ENCODE assay signal across 21 cellular contexts in the genomic region with DNA sequence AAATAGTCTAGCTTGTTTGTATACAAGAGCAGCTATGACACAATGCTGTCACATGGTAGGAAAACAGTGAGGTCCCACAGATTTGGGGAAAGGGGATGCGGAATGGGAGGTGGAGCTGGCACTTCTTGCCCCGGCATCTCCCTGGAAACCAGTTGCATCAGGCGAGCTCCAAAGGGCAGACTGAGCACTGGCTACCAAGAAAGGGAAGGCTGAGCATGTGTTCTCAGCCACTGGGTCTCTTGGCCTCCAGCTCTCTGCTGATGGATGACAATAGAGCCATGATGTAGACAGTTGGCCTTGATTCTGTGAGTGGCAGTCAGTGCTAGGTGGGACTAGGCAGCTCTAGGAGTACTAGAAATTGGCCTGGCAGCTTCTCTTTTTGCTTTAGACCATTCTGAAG.
DNase-seq lines count a peak whose midpoint lies in the region; ATAC-seq and TF ChIP-seq lines count a peak whose summit lies in the region.
"Had no signal": no experiment of that assay in that cellular context is flagged by ENCODE, and none has a peak within 500 bp of the region (broad histone marks: within the 10 kb centered on the region; RNA-seq: fewer than 3 reads in every experiment).

No MANE protein-coding gene starts in this region.

- peaks cover 11% of the 10 kb centered on the region for H4K20me1 ChIP-seq in neural progenitor cell (ENCODE audit: low read depth)

- TF ChIP-seq CTCF in VCaP (conservative IDR thresholded peaks at IDR 0.05) (no peak), endothelial cell (IDR thresholded peaks at IDR 0.05; ENCODE audit: unreplicated experiment) (no peak), neural progenitor cell (IDR thresholded peaks at IDR 0.05) (no peak)

- peaks cover 36% of the 10 kb centered on the region for H3F3A ChIP-seq in neural progenitor cell (ENCODE audit: low read depth)

- H3K36me3 Mint-ChIP-seq in endothelial cell (ENCODE audit: low read depth, unreplicated experiment) (peaks cover 28% of the 10 kb centered on the region), neural progenitor cell (no peaks in the 10 kb centered on the region)
- H3K36me3 Mint-ChIP-seq: stimulated activated naive B cell treated with anti-CD40 and anti-IgM and Interleukin-4, amounts not matched to agents 10 μg/mL and 1 μg/mL and 100 μg/mL, for 72 hours had no signal

- H3K27me3 ChIP-seq in neural progenitor cell, result peaks cover 37% of the 10 kb centered on the region
- H3K27me3 ChIP-seq: gastroesophageal sphincter, right lobe of liver had no signal

- DNase-seq in endothelial cell (ENCODE audit: low spot score), result no peak
- DNase-seq in neural progenitor cell (ENCODE audit: low spot score), result peak; percentile 17
- DNase-seq in GOT3 (lab: John Stamatoyannopoulos, UW), result no peak
- DNase-seq in NCI-H2029 (lab: John Stamatoyannopoulos, UW), result no peak
- no peak for DNase-seq in SIG-M5 treated with dmso at 0.1 percent for 504 hours (lab: John Stamatoyannopoulos, UW; ENCODE audit: unreplicated experiment)
- DNase-seq: activated CD8-positive, alpha-beta T cell treated with anti-CD3 and anti-CD28 coated beads for 36 hours; amniotic stem cell; cerebellar nuclear complex; effector CD4-positive, alpha-beta T cell; NCI-H1105 treated with DMSO at 0.1 percent for 48 hours; NCI-H510A treated with DMSO at 0.1 percent for 48 hours; right lobe of liver; stimulated activated naive B cell treated with anti-CD40 and anti-IgM and Interleukin-4, amounts not matched to agents 10 μg/mL and 1 μg/mL and 100 μg/mL, for 72 hours had no signal

- H3K9ac ChIP-seq in neural progenitor cell, result no peak overlapping the region

- no peaks in the 10 kb centered on the region for H3K9me3 ChIP-seq in neural progenitor cell (ENCODE audit: low read depth)
- H3K9me3 ChIP-seq: gastroesophageal sphincter, neutrophil, right lobe of liver had no signal

- H3K79me2 ChIP-seq in neural progenitor cell (ENCODE audit: low read depth), result peaks cover 4% of the 10 kb centered on the region

- peaks cover 64% of the 10 kb centered on the region for H3K4me1 Mint-ChIP-seq in endothelial cell (ENCODE audit: unreplicated experiment)
- H3K4me1 Mint-ChIP-seq in neural progenitor cell, result peaks cover 23% of the 10 kb centered on the region

- no peak overlapping the region for H2AFZ ChIP-seq in neural progenitor cell (replicated peaks)

- peak overlapping the region; percentile 18; the same call in 1 of the 2 replicates for H3K27ac ChIP-seq in VCaP
- H3K27ac ChIP-seq in neural progenitor cell, result no peak overlapping the region
- peak overlapping the region; percentile 99 for H3K27ac ChIP-seq in temporal lobe (ENCODE audit: low read depth, low read length)
- H3K27ac ChIP-seq: neutrophil, right lobe of liver, SK-N-MC had no signal

- H3K4me2 ChIP-seq in neural progenitor cell, result no peak overlapping the region

- H3K4me3 Mint-ChIP-seq in endothelial cell (ENCODE audit: unreplicated experiment) (no peak overlapping the region), neural progenitor cell (no peak overlapping the region)
- H3K4me3 Mint-ChIP-seq: activated CD8-positive, alpha-beta T cell treated with anti-CD3 and anti-CD28 coated beads for 36 hours; stimulated activated naive B cell treated with anti-CD40 and anti-IgM and Interleukin-4, amounts not matched to agents 10 μg/mL and 1 μg/mL and 100 μg/mL, for 72 hours; type B pancreatic cell had no signal

- ATAC-seq in HG03521 (IDR thresholded peaks at IDR 0.05; ENCODE audit: unreplicated experiment), result no peak
- ATAC-seq: activated CD8-positive, alpha-beta T cell treated with anti-CD3 and anti-CD28 coated beads for 36 hours; esophagus mucosa; gastroesophageal sphincter; right lobe of liver; stimulated activated naive B cell treated with anti-CD40 and anti-IgM and Interleukin-4, amounts not matched to agents 10 μg/mL and 1 μg/mL and 100 μg/mL, for 72 hours had no signal

- H3K4me1 ChIP-seq in neural progenitor cell, result peaks cover 37% of the 10 kb centered on the region

- no peaks in the 10 kb centered on the region for H3K36me3 ChIP-seq in neural progenitor cell
- H3K36me3 ChIP-seq: gastroesophageal sphincter, neutrophil, right lobe of liver had no signal

- H3K9me3 Mint-ChIP-seq in endothelial cell (ENCODE audit: unreplicated experiment) (no peaks in the 10 kb centered on the region), neural progenitor cell (no peaks in the 10 kb centered on the region)
- H3K9me3 Mint-ChIP-seq: activated CD8-positive, alpha-beta T cell treated with anti-CD3 and anti-CD28 coated beads for 36 hours; stimulated activated naive B cell treated with anti-CD40 and anti-IgM and Interleukin-4, amounts not matched to agents 10 μg/mL and 1 μg/mL and 100 μg/mL, for 72 hours; type B pancreatic cell had no signal

- H3K4me3 ChIP-seq in neural progenitor cell, result no peak overlapping the region
- H3K4me3 ChIP-seq: gastroesophageal sphincter, right lobe of liver, SK-N-MC had no signal

- H3K27ac Mint-ChIP-seq in endothelial cell (ENCODE audit: unreplicated experiment) (peak overlapping the region; percentile 19), neural progenitor cell (no peak overlapping the region)
- H3K27ac Mint-ChIP-seq: activated CD8-positive, alpha-beta T cell treated with anti-CD3 and anti-CD28 coated beads for 36 hours; stimulated activated naive B cell treated with anti-CD40 and anti-IgM and Interleukin-4, amounts not matched to agents 10 μg/mL and 1 μg/mL and 100 μg/mL, for 72 hours; type B pancreatic cell had no signal

- H3K27me3 Mint-ChIP-seq in endothelial cell (ENCODE audit: unreplicated experiment) (peaks cover 7% of the 10 kb centered on the region), neural progenitor cell (ENCODE audit: insufficient read depth, low read depth) (peaks cover 17% of the 10 kb centered on the region)
